Comparison of ENCODE assay signal across 27 cellular contexts in genomic region chr2:118345465-118345864, GRCh38.
DNase-seq lines count a peak whose midpoint lies in the region; ATAC-seq, FAIRE-seq and TF ChIP-seq lines count a peak whose summit lies in the region.
"Had no signal": no experiment of that assay in that cellular context is flagged by ENCODE, and none has a peak within 500 bp of the region (broad histone marks: within the 10 kb centered on the region; RNA-seq: fewer than 3 reads in every experiment).

No MANE protein-coding gene starts in this region.

- H2BK15ac ChIP-seq in H9 (ENCODE audit: low read depth, low read length): no peak overlapping the region
- H2BK15ac ChIP-seq in H1 (ENCODE audit: low read length): no peak overlapping the region
- no peak overlapping the region for H2BK15ac ChIP-seq in mesendoderm (replicated peaks; ENCODE audit: low read depth)

- TF ChIP-seq CTCF in H9 (conservative IDR thresholded peaks at IDR 0.05) (no peak), H1 (IDR thresholded peaks at IDR 0.05; ENCODE audit: control extremely low read depth in 1 of 3, insufficient read depth in 1 of 3, low read depth in 1 of 3, low read length in 3 of 3) (no peak)

- H2AK5ac ChIP-seq in H9 (ENCODE audit: insufficient read length, low read length) (no peak overlapping the region), H1 (ENCODE audit: low read depth, low read length) (no peak overlapping the region; the same call in 1 of the 2 replicates), mesendoderm (ENCODE audit: low read length) (no peak overlapping the region)

- no peak overlapping the region for H3K9ac ChIP-seq in H9 (ENCODE audit: extremely low read depth, insufficient read length, low read length)
- H3K9ac ChIP-seq in H1 (replicated peaks in 1 of 4; ENCODE audit: extremely low read depth in 1 of 4, low read depth in 3 of 4, low read length in 3 of 4): no peak overlapping the region
- H3K9ac ChIP-seq in mesendoderm (ENCODE audit: low read length): no peak overlapping the region
- H3K9ac ChIP-seq: BLaER1 had no signal

- H3K27me3 Mint-ChIP-seq in H9 (ENCODE audit: low read depth): no peaks in the 10 kb centered on the region

- no peak overlapping the region for H3T11ph ChIP-seq in H9 (ENCODE audit: low read length)

- H3K4ac ChIP-seq in H9 (ENCODE audit: low read depth, low read length) (no peak overlapping the region), H1 (replicated peaks; ENCODE audit: insufficient read length, low read depth, low read length) (no peak overlapping the region), mesendoderm (ENCODE audit: low read depth, low read length) (no peak overlapping the region)

- H3K23ac ChIP-seq in H9 (ENCODE audit: insufficient read length, low read depth, low read length) (no peak overlapping the region), H1 (ENCODE audit: insufficient read length) (no peak overlapping the region), mesendoderm (ENCODE audit: low read length) (no peak overlapping the region)

- no peak overlapping the region for H2BK12ac ChIP-seq in H9 (ENCODE audit: insufficient read length, low read depth, low read length)
- H2BK12ac ChIP-seq in H1 (ENCODE audit: low read depth, low read length): no peak overlapping the region

- no peaks in the 10 kb centered on the region for H3K79me1 ChIP-seq in H9 (ENCODE audit: insufficient read depth, low read depth, low read length, poor library complexity, severe bottlenecking)
- H3K79me1 ChIP-seq in H1 (ENCODE audit: low read depth, low read length): no peaks in the 10 kb centered on the region
- H3K79me1 ChIP-seq in mesendoderm (ENCODE audit: low read length): no peaks in the 10 kb centered on the region

- H4K5ac ChIP-seq in H9 (ENCODE audit: insufficient read length, low read depth, low read length): no peak overlapping the region
- no peak overlapping the region for H4K5ac ChIP-seq in H1 (ENCODE audit: insufficient read length, low read depth, low read length)
- H4K5ac ChIP-seq in mesendoderm (ENCODE audit: low read length): no peak overlapping the region

- TF ChIP-seq RAD21 in H1 (IDR thresholded peaks at IDR 0.05 in 1 of 2, conservative IDR thresholded peaks at IDR 0.05 in 1 of 2; ENCODE audit: low read depth in 2 of 2, low read length in 2 of 2): no peak

- ATAC-seq in HG03280 (IDR thresholded peaks at IDR 0.05; ENCODE audit: unreplicated experiment): no peak
- no peak for ATAC-seq in GM19397 (IDR thresholded peaks at IDR 0.05; ENCODE audit: unreplicated experiment)
- ATAC-seq: GM12878 had no signal

- H3K4me1 Mint-ChIP-seq in H9: peaks cover 13 to 31% of the 10 kb centered on the region in 2 experiments
- H3K4me1 Mint-ChIP-seq: CD4-positive, alpha-beta memory T cell; CD4-positive, CD25-positive, alpha-beta regulatory T cell; CD8-positive, alpha-beta memory T cell had no signal

- H4K8ac ChIP-seq in H9 (replicated peaks; ENCODE audit: insufficient read length, low read depth, low read length): no peak overlapping the region
- H4K8ac ChIP-seq in H1 (ENCODE audit: extremely low read depth, insufficient read depth, low read length): no peak overlapping the region
- no peak overlapping the region for H4K8ac ChIP-seq in mesendoderm (ENCODE audit: low read depth, low read length)

- no peak overlapping the region for H4K91ac ChIP-seq in H9 (ENCODE audit: insufficient read length, low read depth, low read length)
- no peak overlapping the region for H4K91ac ChIP-seq in H1 (replicated peaks; ENCODE audit: insufficient read length, low read length)

- FAIRE-seq in H1 (lab: Jason Lieb, UNC): no peak
- FAIRE-seq: A204.1, GM12878, GM12892, GM18507 had no signal

- H3K9me3 Mint-ChIP-seq in H9: no peaks in the 10 kb centered on the region

- POLR2A ChIA-PET in H1 (lab: Charles Lee; ENCODE audit: partially characterized antibody): no interaction called here

- H3K36me3 Mint-ChIP-seq in H9 (ENCODE audit: insufficient read depth in 1 of 3, low read depth in 3 of 3): peaks cover 0 to 5% (median 0%) of the 10 kb centered on the region in 3 experiments; a peak in 1 of 7 replicates
- H3K36me3 Mint-ChIP-seq: CD14-positive monocyte; CD4-positive, alpha-beta memory T cell; CD4-positive, CD25-positive, alpha-beta regulatory T cell; CD8-positive, alpha-beta memory T cell had no signal

- no peak overlapping the region for H3K4me3 Mint-ChIP-seq in H9
- H3K4me3 Mint-ChIP-seq: CD14-positive monocyte; CD4-positive, alpha-beta memory T cell; CD4-positive, CD25-positive, alpha-beta regulatory T cell; CD8-positive, alpha-beta memory T cell had no signal

- TF ChIP-seq EP300 in H1 (IDR thresholded peaks at IDR 0.05; ENCODE audit: borderline replicate concordance in 1 of 2, low read depth in 2 of 2, low read length in 2 of 2): no peak

- H3K4me3 ChIP-seq in H1 (ENCODE audit: extremely low read depth in 1 of 4, insufficient read depth in 2 of 4, low read depth in 3 of 4, low read length in 4 of 4) (no peak overlapping the region), mesendoderm (ENCODE audit: low read length) (no peak overlapping the region)
- H3K4me3 ChIP-seq: BLaER1, GM12878 had no signal

- H3K27me3 ChIP-seq in H9 (ENCODE audit: insufficient read depth, low read length): no peaks in the 10 kb centered on the region
- peaks cover 0 to 1% (median 0%) of the 10 kb centered on the region in 4 experiments; a peak in 1 of 7 replicates for H3K27me3 ChIP-seq in H1 (replicated peaks in 1 of 4; ENCODE audit: control insufficient read depth in 3 of 4, extremely low read depth in 1 of 4, insufficient read depth in 3 of 4, low read length in 3 of 4)
- no peaks in the 10 kb centered on the region for H3K27me3 ChIP-seq in mesendoderm (ENCODE audit: insufficient read depth, low read length, poor library complexity)
- H3K27me3 ChIP-seq: BE2C, BLaER1 had no signal

- H3K9me3 ChIP-seq in H9 (ENCODE audit: control insufficient read depth, low read depth, low read length) (no peaks in the 10 kb centered on the region), H1 (ENCODE audit: insufficient read depth in 2 of 2, low read depth in 1 of 2, low read length in 1 of 2) (no peaks in the 10 kb centered on the region)
- H3K9me3 ChIP-seq: BE2C had no signal

- H3K18ac ChIP-seq in H9 (ENCODE audit: insufficient read length, low read depth, low read length) (no peak overlapping the region), H1 (ENCODE audit: extremely low read depth, low read length) (no peak overlapping the region), mesendoderm (ENCODE audit: low read length) (no peak overlapping the region)

- H3K27ac ChIP-seq in H9 (ENCODE audit: insufficient read length, low read depth, low read length) (no peak overlapping the region), H1 (ENCODE audit: low read depth, low read length) (no peak overlapping the region), mesendoderm (ENCODE audit: low read depth, low read length) (no peak overlapping the region)
- H3K27ac ChIP-seq: BLaER1 had no signal

- no peak overlapping the region for H3K4me2 ChIP-seq in H9 (ENCODE audit: insufficient read depth, insufficient read length, low read length)
- H3K4me2 ChIP-seq in H1 (ENCODE audit: insufficient read depth in 1 of 2, low read depth in 2 of 2, low read length in 2 of 2): no peak overlapping the region; a peak in 1 of 4 replicates
- H3K4me2 ChIP-seq in mesendoderm (ENCODE audit: low read length): no peak overlapping the region
- H3K4me2 ChIP-seq: BLaER1 had no signal

- H2BK20ac ChIP-seq in H9 (ENCODE audit: low read depth, low read length, poor library complexity, severe bottlenecking) (peak overlapping the region; percentile 83), H1 (ENCODE audit: low read length) (0 out of 2 replicates have a peak overlapping the region, but pooled peaks have one; percentile 21)

- CTCF ChIA-PET in H1 (lab: Charles Lee; ENCODE audit: partially characterized antibody): interaction anchor here (1.4 kb wide), 2 partner anchors 30 to 33 kb away, joined by 3 to 4 read pairs; no protein-coding TSS in a partner anchor

- H3K14ac ChIP-seq in H9 (ENCODE audit: insufficient read depth, low read length) (no peak overlapping the region), H1 (ENCODE audit: insufficient read length) (no peak overlapping the region)

- no peak for DNase-seq in H9
- no peak for DNase-seq in H1 (ENCODE audit: low read depth in 1 of 2, low spot score in 2 of 2)
- DNase-seq in mesendoderm: peak; percentile 3
- DNase-seq in NCI-H2029 treated with DMSO at 0.1 percent for 48 hours (lab: John Stamatoyannopoulos, UW): no peak
- DNase-seq: 8988T; ACHN; BE2C; C1 segment of cervical spinal cord; CD4-positive, alpha-beta memory T cell; CD4-positive, CD25-positive, alpha-beta regulatory T cell; CD8-positive, alpha-beta memory T cell; COR-L47; DMS 273 treated with DMSO at 0.1 percent for 48 hours; DMS153; DMS53; DMS79; DND-41; EL; GDM1 had no signal

- no peaks in the 10 kb centered on the region for H3K79me2 ChIP-seq in H9 (ENCODE audit: insufficient read depth, low read length)
- H3K79me2 ChIP-seq in H1 (ENCODE audit: control insufficient read depth in 1 of 2, insufficient read depth in 2 of 2, low read length in 2 of 2): no peaks in the 10 kb centered on the region
- H3K79me2 ChIP-seq in mesendoderm (ENCODE audit: control insufficient read depth, insufficient read depth, low read length): no peaks in the 10 kb centered on the region

- H3K56ac ChIP-seq in H9 (ENCODE audit: insufficient read length, low read depth, low read length) (no peak overlapping the region), H1 (replicated peaks; ENCODE audit: insufficient read length, low read depth, low read length) (no peak overlapping the region), mesendoderm (ENCODE audit: low read length) (no peak overlapping the region)

- no peak overlapping the region for H3K27ac Mint-ChIP-seq in H9
- H3K27ac Mint-ChIP-seq: CD14-positive monocyte; CD4-positive, alpha-beta memory T cell; CD8-positive, alpha-beta memory T cell had no signal

- WGBS in H9 (ENCODE audit: extremely low coverage, insufficient read length, low lambda C conversion rate): no CpG with 5 or more reads among the region's 3 CpGs
- 75% methylated on average over 3 of the region's 3 CpGs; no CpG with 5 or more reads in 1 of the 2 experiments for WGBS in H1 (ENCODE audit: extremely low coverage in 1 of 2, insufficient coverage in 1 of 2, insufficient read length in 1 of 2, insufficient replicate concordance in 2 of 2, low coverage in 1 of 2, low lambda C conversion rate in 2 of 2, missing lambda C conversion rate in 1 of 2), 2 experiments
- WGBS in mesendoderm (ENCODE audit: extremely low coverage, insufficient coverage, low lambda C conversion rate): no CpG with 5 or more reads among the region's 3 CpGs

- H3K4me1 ChIP-seq in H9 (ENCODE audit: insufficient read depth, low read length) (peaks cover 12% of the 10 kb centered on the region), H1 (replicated peaks in 1 of 4; ENCODE audit: control insufficient read depth in 3 of 4, insufficient read depth in 4 of 4, low read length in 3 of 4) (peaks cover 0 to 5% (median 0%) of the 10 kb centered on the region in 4 experiments; a peak in 1 of 7 replicates), mesendoderm (ENCODE audit: control insufficient read depth, low read depth, low read length) (peaks cover 2% of the 10 kb centered on the region)
- H3K4me1 ChIP-seq: BE2C, BLaER1 had no signal

- H2BK120ac ChIP-seq in H9 (ENCODE audit: low read depth, low read length, poor library complexity, severe bottlenecking): no peak overlapping the region
- H2BK120ac ChIP-seq in H1 (replicated peaks; ENCODE audit: low read depth, low read length): no peak overlapping the region
- no peak overlapping the region for H2BK120ac ChIP-seq in mesendoderm (ENCODE audit: low read depth, low read length)

- H4K20me1 ChIP-seq in H9 (ENCODE audit: control insufficient read depth, insufficient read depth, insufficient read length): no peaks in the 10 kb centered on the region
- no peaks in the 10 kb centered on the region for H4K20me1 ChIP-seq in H1 (replicated peaks in 1 of 2; ENCODE audit: control insufficient read depth in 1 of 2, insufficient read depth in 2 of 2, low read length in 2 of 2)
- H4K20me1 ChIP-seq: BLaER1 had no signal

- H2BK5ac ChIP-seq in H9 (ENCODE audit: insufficient read length, low read length): no peak overlapping the region
- 0 out of 2 replicates have a peak overlapping the region, but pooled peaks have one; percentile 35 for H2BK5ac ChIP-seq in H1 (ENCODE audit: low read depth, low read length)
- H2BK5ac ChIP-seq in mesendoderm (ENCODE audit: low read length): no peak overlapping the region

- no peak for TF ChIP-seq POLR2A in H1 (IDR thresholded peaks at IDR 0.05; ENCODE audit: control extremely low read depth in 1 of 2, low read depth in 2 of 2, low read length in 2 of 2)

- H3K36me3 ChIP-seq in H1 (ENCODE audit: control insufficient read depth in 2 of 4, insufficient read depth in 4 of 4, low read length in 3 of 4): no peaks in the 10 kb centered on the region
- H3K36me3 ChIP-seq in mesendoderm (ENCODE audit: control insufficient read depth, insufficient read depth, low read length): no peaks in the 10 kb centered on the region
- H3K36me3 ChIP-seq: BE2C, BLaER1 had no signal

- H2AFZ ChIP-seq in H9 (ENCODE audit: low read length): peak overlapping the region; percentile 37
- no peak overlapping the region for H2AFZ ChIP-seq in H1 (ENCODE audit: low read length)

- H3K23me2 ChIP-seq in H9 (ENCODE audit: insufficient read length, low read depth, low read length, poor library complexity, severe bottlenecking) (no peaks in the 10 kb centered on the region), H1 (ENCODE audit: low read depth, low read length) (no peaks in the 10 kb centered on the region)
